In genomic region chr2:1561793-1562521, GRCh38 we compare ENCODE assay signal across 27 cellular contexts.
DNase-seq lines count a peak whose midpoint lies in the region; ATAC-seq and TF ChIP-seq lines count a peak whose summit lies in the region.
"Had no signal": no experiment of that assay in that cellular context is flagged by ENCODE, and none has a peak within 500 bp of the region (broad histone marks: within the 10 kb centered on the region; RNA-seq: fewer than 3 reads in every experiment).

No MANE protein-coding gene starts in this region.

- no peak overlapping the region for H3K4me2 ChIP-seq in GM23248 (ENCODE audit: unreplicated experiment)
- H3K4me2 ChIP-seq: SK-N-SH had no signal

- no peaks in the 10 kb centered on the region for H3F3A ChIP-seq in GM23248 (ENCODE audit: insufficient read depth)

- no peaks in the 10 kb centered on the region for H3K36me3 ChIP-seq in GM23248 (ENCODE audit: low read depth)
- no peaks in the 10 kb centered on the region for H3K36me3 ChIP-seq in sigmoid colon
- H3K36me3 ChIP-seq in colonic mucosa, result no peaks in the 10 kb centered on the region
- H3K36me3 ChIP-seq: ascending aorta had no signal

- intact Hi-C loops in right cardiac atrium (cut with DNase I) (no loop called here), sigmoid colon (cut with DNase I) (no loop called here), colonic mucosa (cut with DNase I) (no loop called here)

- no peak overlapping the region for H3K4me3 Mint-ChIP-seq in activated naive CD8-positive, alpha-beta T cell treated with anti-CD3 and anti-CD28 coated beads for 36 hours
- H3K4me3 Mint-ChIP-seq: activated B cell treated with CpG ODN at 0.5 μM for 24 hours; activated naive CD8-positive, alpha-beta T cell treated with anti-CD3 and anti-CD28 coated beads, Interleukin-2, amount 10 ng/mL, durations not matched to agents 7 days and 5 days; activated T-cell treated with anti-CD3 and anti-CD28 coated beads, Interleukin-2, amount 50 U/mL, for 24 hours; CD14-positive monocyte; effector memory CD8-positive, alpha-beta T cell; memory B cell had no signal

- ATAC-seq in right cardiac atrium, result peak; percentile 72 to 87
- ATAC-seq: effector memory CD8-positive, alpha-beta T cell had no signal

- H3K27me3 ChIP-seq in GM23248 (replicated peaks; ENCODE audit: insufficient read depth), result peaks cover 20% of the 10 kb centered on the region
- H3K27me3 ChIP-seq in right cardiac atrium (ENCODE audit: control insufficient read depth, insufficient read depth), result no peaks in the 10 kb centered on the region
- no peaks in the 10 kb centered on the region for H3K27me3 ChIP-seq in sigmoid colon
- no peaks in the 10 kb centered on the region for H3K27me3 ChIP-seq in colonic mucosa
- H3K27me3 ChIP-seq: ascending aorta had no signal

- no peaks in the 10 kb centered on the region for H3K9me3 Mint-ChIP-seq in activated naive CD8-positive, alpha-beta T cell treated with anti-CD3 and anti-CD28 coated beads for 36 hours
- H3K9me3 Mint-ChIP-seq: activated B cell treated with CpG ODN at 0.5 μM for 24 hours; activated T-cell treated with anti-CD3 and anti-CD28 coated beads, Interleukin-2, amount 50 U/mL, for 24 hours; memory B cell had no signal

- H3K4me1 ChIP-seq in GM23248 (ENCODE audit: insufficient read depth) (no peaks in the 10 kb centered on the region), right cardiac atrium (ENCODE audit: control insufficient read depth, insufficient read depth, low read length) (no peaks in the 10 kb centered on the region), sigmoid colon (no peaks in the 10 kb centered on the region), colonic mucosa (no peaks in the 10 kb centered on the region)
- H3K4me1 ChIP-seq: ascending aorta, Caco-2 had no signal

- peaks cover 12% of the 10 kb centered on the region for H3K4me1 Mint-ChIP-seq in activated naive CD8-positive, alpha-beta T cell treated with anti-CD3 and anti-CD28 coated beads for 36 hours
- H3K4me1 Mint-ChIP-seq: memory B cell had no signal

- TF ChIP-seq CTCF in coronary artery (IDR thresholded peaks at IDR 0.05) (no peak), sigmoid colon (IDR thresholded peaks at IDR 0.05) (no peak), colonic mucosa (IDR thresholded peaks at IDR 0.05) (no peak)

- H2AFZ ChIP-seq in GM23248, result no peak overlapping the region

- H3K27ac Mint-ChIP-seq in activated naive CD8-positive, alpha-beta T cell treated with anti-CD3 and anti-CD28 coated beads for 36 hours, result no peak overlapping the region
- H3K27ac Mint-ChIP-seq: activated B cell treated with CpG ODN at 0.5 μM for 24 hours; activated naive CD8-positive, alpha-beta T cell treated with anti-CD3 and anti-CD28 coated beads, Interleukin-2, amount 10 ng/mL, durations not matched to agents 7 days and 5 days; activated T-cell treated with anti-CD3 and anti-CD28 coated beads, Interleukin-2, amount 50 U/mL, for 24 hours; effector memory CD8-positive, alpha-beta T cell; memory B cell had no signal

- no peaks in the 10 kb centered on the region for H3K9me3 ChIP-seq in GM23248 (ENCODE audit: low read depth)
- H3K9me3 ChIP-seq in right cardiac atrium (ENCODE audit: control insufficient read depth, low read length), result no peaks in the 10 kb centered on the region
- H3K9me3 ChIP-seq in sigmoid colon, result no peaks in the 10 kb centered on the region
- H3K9me3 ChIP-seq in colonic mucosa, result no peaks in the 10 kb centered on the region
- H3K9me3 ChIP-seq: ascending aorta, Caco-2, SK-N-SH had no signal

- H4K20me1 ChIP-seq in GM23248 (ENCODE audit: insufficient read depth), result no peaks in the 10 kb centered on the region

- in situ Hi-C loops in GM23248 (cut with MboI), result no loop called here

- no peak for TF ChIP-seq EP300 in sigmoid colon (IDR thresholded peaks at IDR 0.05)

- H3K27ac ChIP-seq in GM23248, result no peak overlapping the region
- H3K27ac ChIP-seq in coronary artery, result no peak overlapping the region
- H3K27ac ChIP-seq in right cardiac atrium (ENCODE audit: low read length), result no peak overlapping the region
- no peak overlapping the region for H3K27ac ChIP-seq in sigmoid colon
- no peak overlapping the region for H3K27ac ChIP-seq in colonic mucosa
- H3K27ac ChIP-seq: ascending aorta had no signal

- TF ChIP-seq POLR2A in sigmoid colon (IDR thresholded peaks at IDR 0.05), result no peak

- no peaks in the 10 kb centered on the region for H3K27me3 Mint-ChIP-seq in activated naive CD8-positive, alpha-beta T cell treated with anti-CD3 and anti-CD28 coated beads for 36 hours
- H3K27me3 Mint-ChIP-seq: activated B cell treated with CpG ODN at 0.5 μM for 24 hours; activated naive CD8-positive, alpha-beta T cell treated with anti-CD3 and anti-CD28 coated beads, Interleukin-2, amount 10 ng/mL, durations not matched to agents 7 days and 5 days; activated T-cell treated with anti-CD3 and anti-CD28 coated beads, Interleukin-2, amount 50 U/mL, for 24 hours; effector memory CD8-positive, alpha-beta T cell had no signal

- no peak overlapping the region for H3K9ac ChIP-seq in GM23248
- no peak overlapping the region for H3K9ac ChIP-seq in colonic mucosa (ENCODE audit: low read depth in 2 of 2, low read length in 2 of 2)
- H3K9ac ChIP-seq: SK-N-SH had no signal

- no peaks in the 10 kb centered on the region for H3K36me3 Mint-ChIP-seq in activated naive CD8-positive, alpha-beta T cell treated with anti-CD3 and anti-CD28 coated beads for 36 hours
- H3K36me3 Mint-ChIP-seq: activated naive CD8-positive, alpha-beta T cell treated with anti-CD3 and anti-CD28 coated beads, Interleukin-2, amount 10 ng/mL, durations not matched to agents 7 days and 5 days; CD14-positive monocyte; memory B cell had no signal

- no peak overlapping the region for H3K4me3 ChIP-seq in GM23248
- peak overlapping the region; percentile 12 for H3K4me3 ChIP-seq in coronary artery
- H3K4me3 ChIP-seq in right cardiac atrium (ENCODE audit: low read length), result no peak overlapping the region
- H3K4me3 ChIP-seq in sigmoid colon, result no peak overlapping the region
- no peak overlapping the region for H3K4me3 ChIP-seq in colonic mucosa

- DNase-seq in GM23248, result peak; percentile 47
- no peak for DNase-seq in coronary artery (ENCODE audit: low spot score)
- peak in 2 of 3 donors; percentile 62 to 73 for DNase-seq in right cardiac atrium
- peak; percentile 45 for DNase-seq in sigmoid colon
- no peak for DNase-seq in colonic mucosa
- DNase-seq in inferior parietal cortex (ENCODE audit: extremely low spot score), result no peak
- DNase-seq in activated naive CD8-positive, alpha-beta T cell treated with anti-CD3 and anti-CD28 coated beads for 36 hours, result no peak
- DNase-seq: activated B cell treated with CpG ODN at 0.5 μM for 24 hours; activated effector memory CD4-positive, alpha-beta T cell treated with anti-CD3 and anti-CD28 coated beads, Interleukin-2, amount 50 U/mL, for 16 hours; activated naive CD8-positive, alpha-beta T cell treated with anti-CD3 and anti-CD28 coated beads, Interleukin-2, amount 10 ng/mL, durations not matched to agents 7 days and 5 days; activated T-cell treated with anti-CD3 and anti-CD28 coated beads, Interleukin-2, amount 50 U/mL, for 24 hours; Caco-2; cortex of kidney; DMS53; effector memory CD8-positive, alpha-beta T cell; GOT3; KG1; NCI-H1092 treated with DMSO at 0.1 percent for 48 hours; NCI-H1930; NCI-H2171 treated with DMSO at 0.1 percent for 48 hours; NCI-H524 treated with DMSO at 0.1 percent for 48 hours; SK-N-SH; stimulated activated CD4-positive, alpha-beta T cell treated with anti-CD3 and anti-CD28 coated beads, Interleukin-4, amount 100 ng/mL, for 4 hours; trophoblast cell had no signal

- H3K9me2 ChIP-seq in GM23248 (ENCODE audit: insufficient read depth), result no peaks in the 10 kb centered on the region
- H3K9me2 ChIP-seq: SK-N-SH had no signal

- no peaks in the 10 kb centered on the region for H3K79me2 ChIP-seq in GM23248 (ENCODE audit: insufficient read depth)

- WGBS in GM23248 (ENCODE audit: low coverage in 1 of 2, low lambda C conversion rate in 2 of 2, missing lambda C conversion rate in 2 of 2), 2 experiments, result 36 to 38% methylated on average over 29 of the region's 29 CpGs
- 63% methylated on average over 29 of the region's 29 CpGs for WGBS in right cardiac atrium
- WGBS in sigmoid colon, 2 donors, result 84 to 90% methylated on average over 29 of the region's 29 CpGs

Comparison
In these comparisons a context has a peak if more than half of its experiments do, and no peak if none do; other contexts are left out.
1. DNase-seq: peak in GM23248 (single experiment), right cardiac atrium (2 of 3) and sigmoid colon (single experiment); none in coronary artery (single experiment), colonic mucosa (single experiment), inferior parietal cortex (single experiment) and activated naive CD8-positive, alpha-beta T cell treated with anti-CD3 and anti-CD28 coated beads for 36 hours (single experiment).